28 cellular contexts compared by ENCODE assay signal in genomic region chr7:38855389-38855788, GRCh38. TPM values are rescaled to one million over a fixed set of nuclear protein-coding genes. Genes with fewer than 3 reads are reported as not detected.
A peak's percentile ranks its signal among the peaks of the same experiment; 100 is the strongest.
DNase-seq lines count a peak whose midpoint lies in the region; ATAC-seq, FAIRE-seq and TF ChIP-seq lines count a peak whose summit lies in the region.
"Had no signal": no experiment of that assay in that cellular context is flagged by ENCODE, and none has a peak within 500 bp of the region (broad histone marks: within the 10 kb centered on the region; RNA-seq: fewer than 3 reads in every experiment).

No MANE protein-coding gene starts in this region.

- TF ChIP-seq CTCF in CD14-positive monocyte (IDR thresholded peaks at IDR 0.05), result no peak
- TF ChIP-seq CTCF in tibial nerve (IDR thresholded peaks at IDR 0.05), result no peak

- FAIRE-seq in H54 (lab: Jason Lieb, UNC), result no peak
- FAIRE-seq: H1 had no signal

- peaks cover 0 to 2% (median 0%) of the 10 kb centered on the region in 3 donors for H3K27me3 Mint-ChIP-seq in CD14-positive monocyte (ENCODE audit: low read depth in 3 of 3)
- no peaks in the 10 kb centered on the region for H3K27me3 Mint-ChIP-seq in dendritic cell treated with granulocyte-macrophage colony-stimulating factor and Interleukin-4, amounts not matched to agents 40 ng/mL and 50 ng/mL, for 4 days
- no peaks in the 10 kb centered on the region for H3K27me3 Mint-ChIP-seq in activated CD4-positive, alpha-beta T cell treated with anti-CD3 and anti-CD28 coated beads, Interleukin-2, amount 10 ng/mL, durations not matched to agents 7 days and 5 days
- H3K27me3 Mint-ChIP-seq: activated naive CD4-positive, alpha-beta T cell treated with anti-CD3 and anti-CD28 coated beads, Interleukin-2, amount 50 U/mL, for 24 hours had no signal

- WGBS in tibial nerve, 2 donors, result 64 to 66% methylated on average over 4 of the region's 4 CpGs

- intact Hi-C loops in CD14-positive monocyte (cut with micrococcal nuclease), result no loop called here
- intact Hi-C loops in dendritic cell treated with granulocyte-macrophage colony-stimulating factor and Interleukin-4, amounts not matched to agents 40 ng/mL and 50 ng/mL, for 4 days (cut with micrococcal nuclease), result no loop called here

- peak overlapping the region; percentile 17 to 84 (median 68) for H3K27ac Mint-ChIP-seq in CD14-positive monocyte
- peak overlapping the region; percentile 42 for H3K27ac Mint-ChIP-seq in dendritic cell treated with granulocyte-macrophage colony-stimulating factor and Interleukin-4, amounts not matched to agents 40 ng/mL and 50 ng/mL, for 4 days
- no peak overlapping the region for H3K27ac Mint-ChIP-seq in activated CD4-positive, alpha-beta T cell treated with anti-CD3 and anti-CD28 coated beads, Interleukin-2, amount 10 ng/mL, durations not matched to agents 7 days and 5 days
- H3K27ac Mint-ChIP-seq: activated naive CD4-positive, alpha-beta T cell treated with anti-CD3 and anti-CD28 coated beads, Interleukin-2, amount 50 U/mL, for 24 hours; mesothelial cell of epicardium; WTC11 had no signal

- CTCF ChIA-PET in activated CD4-positive, alpha-beta T cell treated with anti-CD3 and anti-CD28 coated beads, Interleukin-2, amount 10 ng/mL, durations not matched to agents 7 days and 5 days (lab: Charles Lee), result interaction anchor here (0.6 to 1.0 kb wide), 2 partner anchors 47 to 204 kb away, joined by 3 read pairs; no protein-coding TSS in a partner anchor

- no peaks in the 10 kb centered on the region for H3K27me3 ChIP-seq in tibial nerve
- H3K27me3 ChIP-seq: BLaER1, cardiac muscle cell, colonic mucosa, tibial artery had no signal

- POLR2A ChIA-PET in activated CD4-positive, alpha-beta T cell treated with anti-CD3 and anti-CD28 coated beads, Interleukin-2, amount 10 ng/mL, durations not matched to agents 7 days and 5 days (lab: Charles Lee), result no interaction called here

- H3K4me1 ChIP-seq in tibial nerve, result peaks cover 0 to 7% (median 4%) of the 10 kb centered on the region in 4 donors
- H3K4me1 ChIP-seq: BLaER1, Caco-2, colonic mucosa had no signal

- peaks cover 21% of the 10 kb centered on the region for H3K4me1 Mint-ChIP-seq in CD14-positive monocyte
- peaks cover 27% of the 10 kb centered on the region for H3K4me1 Mint-ChIP-seq in dendritic cell treated with granulocyte-macrophage colony-stimulating factor and Interleukin-4, amounts not matched to agents 40 ng/mL and 50 ng/mL, for 4 days (ENCODE audit: low read depth)
- H3K4me1 Mint-ChIP-seq in activated CD4-positive, alpha-beta T cell treated with anti-CD3 and anti-CD28 coated beads, Interleukin-2, amount 10 ng/mL, durations not matched to agents 7 days and 5 days, result peaks cover 2% of the 10 kb centered on the region

- H3K36me3 Mint-ChIP-seq in CD14-positive monocyte, result peaks cover 6 to 13% of the 10 kb centered on the region in 2 donors
- peaks cover 26% of the 10 kb centered on the region for H3K36me3 Mint-ChIP-seq in dendritic cell treated with granulocyte-macrophage colony-stimulating factor and Interleukin-4, amounts not matched to agents 40 ng/mL and 50 ng/mL, for 4 days (ENCODE audit: low read depth)
- peaks cover 5% of the 10 kb centered on the region for H3K36me3 Mint-ChIP-seq in activated CD4-positive, alpha-beta T cell treated with anti-CD3 and anti-CD28 coated beads, Interleukin-2, amount 10 ng/mL, durations not matched to agents 7 days and 5 days (ENCODE audit: low read depth)
- H3K36me3 Mint-ChIP-seq: natural killer cell, WTC11 had no signal

- H3K36me3 ChIP-seq in tibial nerve, result no peaks in the 10 kb centered on the region
- H3K36me3 ChIP-seq: cardiac muscle cell, colonic mucosa, left ventricle myocardium inferior, tibial artery had no signal

- no peak overlapping the region for H3K27ac ChIP-seq in tibial nerve
- H3K27ac ChIP-seq: BLaER1, cardiac muscle cell, colonic mucosa, left ventricle myocardium inferior, tibial artery had no signal

- DNase-seq in CD14-positive monocyte (ENCODE audit: low spot score) (no peak), MV-4-11 (lab: John Stamatoyannopoulos, UW) (peak; percentile 55), tibial nerve (ENCODE audit: low spot score in 2 of 2) (no peak), LoVo (ENCODE audit: low spot score) (no peak), H54 (ENCODE audit: insufficient read length, low spot score) (no peak)
- no peak for DNase-seq in activated CD4-positive, alpha-beta T cell treated with anti-CD3 and anti-CD28 coated beads, Interleukin-2, amount 10 ng/mL, durations not matched to agents 7 days and 5 days
- DNase-seq: activated CD4-positive, alpha-beta T cell treated with anti-CD3 and anti-CD28 coated beads, Interleukin-2, amount 50 U/mL, for 4 hours; amygdala; Caco-2; colonic mucosa; effector memory CD4-positive, alpha-beta T cell; GDM1; KG1; left ventricle myocardium inferior; MM.1S; natural killer cell; NCI-H1694; Right ventricle myocardium superior; T1000; tibial artery had no signal

- peak overlapping the region; percentile 2 to 69 for H3K4me3 Mint-ChIP-seq in CD14-positive monocyte
- H3K4me3 Mint-ChIP-seq in dendritic cell treated with granulocyte-macrophage colony-stimulating factor and Interleukin-4, amounts not matched to agents 40 ng/mL and 50 ng/mL, for 4 days, result no peak overlapping the region
- H3K4me3 Mint-ChIP-seq in activated CD4-positive, alpha-beta T cell treated with anti-CD3 and anti-CD28 coated beads, Interleukin-2, amount 10 ng/mL, durations not matched to agents 7 days and 5 days, result no peak overlapping the region
- H3K4me3 Mint-ChIP-seq: activated naive CD4-positive, alpha-beta T cell treated with anti-CD3 and anti-CD28 coated beads, Interleukin-2, amount 50 U/mL, for 24 hours; mesothelial cell of epicardium; natural killer cell; WTC11 had no signal

- H3K9me3 ChIP-seq in tibial nerve, result no peaks in the 10 kb centered on the region
- H3K9me3 ChIP-seq: BLaER1, Caco-2, colonic mucosa, left ventricle myocardium inferior, tibial artery had no signal

- H3K9me3 Mint-ChIP-seq in CD14-positive monocyte, result peaks cover 0 to 2% (median 0%) of the 10 kb centered on the region in 7 donors
- peaks cover 7% of the 10 kb centered on the region for H3K9me3 Mint-ChIP-seq in dendritic cell treated with granulocyte-macrophage colony-stimulating factor and Interleukin-4, amounts not matched to agents 40 ng/mL and 50 ng/mL, for 4 days
- H3K9me3 Mint-ChIP-seq in activated CD4-positive, alpha-beta T cell treated with anti-CD3 and anti-CD28 coated beads, Interleukin-2, amount 10 ng/mL, durations not matched to agents 7 days and 5 days, result peaks cover 2% of the 10 kb centered on the region
- H3K9me3 Mint-ChIP-seq: activated naive CD4-positive, alpha-beta T cell treated with anti-CD3 and anti-CD28 coated beads, Interleukin-2, amount 50 U/mL, for 24 hours; natural killer cell had no signal

- TF ChIP-seq POLR2A in tibial nerve (IDR thresholded peaks at IDR 0.05) (no peak), H54 (IDR thresholded peaks at IDR 0.05; ENCODE audit: low read depth, low read length) (no peak)

- no peak overlapping the region for H3K4me3 ChIP-seq in tibial nerve
- H3K4me3 ChIP-seq: BLaER1, cardiac muscle cell, colonic mucosa, left ventricle myocardium inferior, tibial artery had no signal

- no peak for TF ChIP-seq EP300 in tibial nerve (IDR thresholded peaks at IDR 0.05)

- ATAC-seq in GM18868 (IDR thresholded peaks at IDR 0.05; ENCODE audit: unreplicated experiment), result peak; percentile 74
- ATAC-seq: natural killer cell had no signal

RNA-seq across cellular contexts. Expression of gene VPS41, which starts 53.6 kb away (rescaled TPM):
- polyA plus RNA-seq in CD14-positive monocyte, result 10 to 100 TPM; 56.7 to 62.2 TPM
- 10 to 100 TPM; 31.2 to 47.5 (median 47.2) TPM for total RNA-seq in tibial nerve
- total RNA-seq in activated CD4-positive, alpha-beta T cell treated with anti-CD3 and anti-CD28 coated beads, Interleukin-2, amount 10 ng/mL, durations not matched to agents 7 days and 5 days, result 10 to 100 TPM; 50.1 to 50.8 TPM

Comparison
In these comparisons a context has a peak if more than half of its experiments do, and no peak if none do; other contexts are left out.
1. H3K4me3 Mint-ChIP-seq: peak in CD14-positive monocyte (2 of 2); none in dendritic cell treated with granulocyte-macrophage colony-stimulating factor and Interleukin-4, amounts not matched to agents 40 ng/mL and 50 ng/mL, for 4 days (single experiment) and activated CD4-positive, alpha-beta T cell treated with anti-CD3 and anti-CD28 coated beads, Interleukin-2, amount 10 ng/mL, durations not matched to agents 7 days and 5 days (single experiment).